8 cellular contexts compared by ENCODE assay signal in genomic region chr3:47380026-47380600, GRCh38. TPM values are rescaled to one million over a fixed set of nuclear protein-coding genes. Genes with fewer than 3 reads are reported as not detected.
A peak's percentile ranks its signal among the peaks of the same experiment; 100 is the strongest.
DNase-seq lines count a peak whose midpoint lies in the region; TF ChIP-seq lines count a peak whose summit lies in the region.

No MANE protein-coding gene starts in this region.

- peak overlapping the region; percentile 77 for H3K4me2 ChIP-seq in KMS-11

- H3K27ac Mint-ChIP-seq in nephron = peak overlapping the region; percentile 96 to 99 (median 99)

- H3K4me1 ChIP-seq in KMS-11 (ENCODE audit: low read depth, poor library complexity, severe bottlenecking) = peaks cover 6% of the 10 kb centered on the region

- H3K36me3 Mint-ChIP-seq in nephron (ENCODE audit: low read depth) = peaks cover 9% of the 10 kb centered on the region

- TF ChIP-seq CTCF in GM12875 (IDR thresholded peaks at IDR 0.05; ENCODE audit: borderline replicate concordance, insufficient read depth, low read depth, low read length) (no peak), KMS-11 (conservative IDR thresholded peaks at IDR 0.05; ENCODE audit: low read depth, low read length) (no peak), dorsolateral prefrontal cortex (IDR thresholded peaks at IDR 0.05 in 54 of 56, conservative IDR thresholded peaks at IDR 0.05 in 2 of 56; ENCODE audit: low read depth in 1 of 56, partially characterized antibody in 56 of 56) (no peak), nephron (IDR thresholded peaks at IDR 0.05; ENCODE audit: unreplicated experiment in 3 of 3) (no peak)

- peaks cover 30% of the 10 kb centered on the region for H3K4me1 Mint-ChIP-seq in nephron

- peak overlapping the region; percentile 96 for H3K4me3 ChIP-seq in GM12875 (ENCODE audit: low read depth, low read length)
- H3K4me3 ChIP-seq in KMS-11 (IDR thresholded peaks at IDR 0.05; ENCODE audit: insufficient read depth, low read depth, low read length) = peak overlapping the region; percentile 37
- peak overlapping the region; percentile 55 to 100 (median 91) for H3K4me3 ChIP-seq in dorsolateral prefrontal cortex

- no peaks in the 10 kb centered on the region for H4K20me1 ChIP-seq in KMS-11 (ENCODE audit: insufficient read depth)

- H3K36me3 ChIP-seq in KMS-11 (ENCODE audit: insufficient read depth) = no peaks in the 10 kb centered on the region

- H3K27me3 Mint-ChIP-seq in nephron (ENCODE audit: low read depth) = no peaks in the 10 kb centered on the region

- DNase-seq in dorsolateral prefrontal cortex (peak in 1 of 10 donors; percentile 25), SHP77 treated with DMSO at 0.1 percent for 48 hours (lab: John Stamatoyannopoulos, UW) (no peak), HuH-7 (ENCODE audit: low spot score) (no peak), NCI-H2107 (lab: John Stamatoyannopoulos, UW) (no peak)
- DNase-seq in stimulated activated CD4-positive, alpha-beta T cell treated with anti-CD3 and anti-CD28 coated beads, Interleukin-4, amount 100 ng/mL, for 1 hour = no peak

- H3K9me3 Mint-ChIP-seq in nephron = no peaks in the 10 kb centered on the region

- peak overlapping the region; percentile 73 for H2AFZ ChIP-seq in KMS-11 (ENCODE audit: low read depth)

- H3K27ac ChIP-seq in KMS-11 = peak overlapping the region; percentile 86
- H3K27ac ChIP-seq in dorsolateral prefrontal cortex = peak overlapping the region; percentile 25 to 98 (median 93)

- H3K79me2 ChIP-seq in KMS-11 (ENCODE audit: insufficient read depth, low read depth) = peaks cover 20% of the 10 kb centered on the region; the same call in 1 of the 2 replicates

- intact Hi-C loops in dorsolateral prefrontal cortex (cut with DNase I) = loop anchor here (2.0 to 5.0 kb wide), 6 partner anchors 95 to 402 kb away; partner anchors contain the start of genes KIF9 (in 2 of the 2), KLHL18 (in 2 of the 2), SCAP (in 2 of the 2) and ELP6 (in 1 of the 2)

- peak overlapping the region; percentile 91 for H3K9ac ChIP-seq in KMS-11

- no peaks in the 10 kb centered on the region for H3K27me3 ChIP-seq in KMS-11 (ENCODE audit: insufficient read depth, low read depth)
- no peaks in the 10 kb centered on the region for H3K27me3 ChIP-seq in dorsolateral prefrontal cortex

- peak overlapping the region; percentile 96 to 99 (median 97) for H3K4me3 Mint-ChIP-seq in nephron

RNA-seq across cellular contexts. Expression of gene PTPN23, which starts 0.7 kb away (rescaled TPM):
- 10 to 100 TPM; 40.8 to 75.9 (median 53.6) TPM for total RNA-seq in dorsolateral prefrontal cortex

Comparison
In these comparisons a context has a peak if more than half of its experiments do, and no peak if none do; other contexts are left out.
1. H3K4me3 ChIP-seq: peak in every context shown above with its lines; median percentile 96 in GM12875; 91 in dorsolateral prefrontal cortex; 37 in KMS-11.